Comparison of ENCODE assay signal across 8 cellular contexts in the genomic region with DNA sequence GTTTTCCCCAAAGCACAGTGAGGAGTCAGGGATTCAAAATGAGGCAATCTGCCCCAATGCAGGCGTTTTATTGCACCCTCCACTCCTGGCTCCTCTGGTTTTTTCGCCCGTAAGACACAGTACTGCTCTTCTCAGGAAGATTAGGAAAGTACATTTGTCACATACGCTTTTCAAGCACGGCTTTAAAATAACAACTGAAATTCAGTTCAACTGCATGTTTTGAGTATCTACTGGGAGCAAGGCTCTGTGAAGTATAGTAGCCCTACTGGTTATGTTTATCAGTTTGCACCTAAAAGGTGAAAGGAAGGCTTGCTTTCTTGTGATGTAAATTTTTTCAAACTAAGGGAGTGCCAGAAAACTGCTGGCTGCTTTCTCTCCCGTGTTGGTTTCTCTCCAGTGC. TPM values are rescaled to one million over a fixed set of nuclear protein-coding genes. Genes with fewer than 3 reads are reported as not detected.
DNase-seq lines count a peak whose midpoint lies in the region; ATAC-seq and TF ChIP-seq lines count a peak whose summit lies in the region.

No MANE protein-coding gene starts in this region.

- H3K4me1 ChIP-seq in lower lobe of right lung = peaks cover 21% of the 10 kb centered on the region
- peaks cover 19% of the 10 kb centered on the region for H3K4me1 ChIP-seq in upper lobe of right lung

- CTCF ChIA-PET in CD4-positive, alpha-beta T cell (lab: Charles Lee) = no interaction called here

- H3K36me3 ChIP-seq in brain microvascular endothelial cell (replicated peaks) = no peaks in the 10 kb centered on the region
- peaks cover 5% of the 10 kb centered on the region for H3K36me3 ChIP-seq in lower lobe of right lung
- no peaks in the 10 kb centered on the region for H3K36me3 ChIP-seq in upper lobe of right lung

- H3K27ac Mint-ChIP-seq in CD4-positive, alpha-beta T cell = peak overlapping the region; percentile 97

- H3K9me3 ChIP-seq in CD4-positive, alpha-beta T cell (ENCODE audit: control insufficient read depth, low read length) = no peaks in the 10 kb centered on the region
- H3K9me3 ChIP-seq in lower lobe of right lung = no peaks in the 10 kb centered on the region
- no peaks in the 10 kb centered on the region for H3K9me3 ChIP-seq in upper lobe of right lung

- no peaks in the 10 kb centered on the region for H3K27me3 Mint-ChIP-seq in CD4-positive, alpha-beta T cell

- peaks cover 29% of the 10 kb centered on the region for H3K4me1 Mint-ChIP-seq in CD4-positive, alpha-beta T cell (ENCODE audit: low read depth)

- H3K9me3 Mint-ChIP-seq in CD4-positive, alpha-beta T cell = no peaks in the 10 kb centered on the region

- DNase-seq in CD4-positive, alpha-beta T cell = no peak
- DNase-seq in LNCaP clone FGC (ENCODE audit: low read depth) (no peak), brain microvascular endothelial cell (no peak), lower lobe of right lung (no peak), upper lobe of right lung (no peak), COLO829 (ENCODE audit: low spot score) (no peak)

- intact Hi-C loops in CD4-positive, alpha-beta T cell (cut with DNase I, micrococcal nuclease) = loop anchor here (1.0 to 10.0 kb wide), 7 partner anchors 28 to 1091 kb away; a partner anchor contains a TSS
- intact Hi-C loops in lower lobe of right lung (cut with DNase I) = loop anchor here (10.0 kb wide), 1 partner anchor 71 kb away; no protein-coding TSS in a partner anchor
- intact Hi-C loops in upper lobe of right lung (cut with DNase I) = no loop called here

- peaks cover 28% of the 10 kb centered on the region for H3K36me3 Mint-ChIP-seq in CD4-positive, alpha-beta T cell (ENCODE audit: low read depth)

- H3K27me3 ChIP-seq in CD4-positive, alpha-beta T cell (ENCODE audit: control insufficient read depth, insufficient read depth, low read length) = no peaks in the 10 kb centered on the region
- no peaks in the 10 kb centered on the region for H3K27me3 ChIP-seq in brain microvascular endothelial cell (replicated peaks)
- no peaks in the 10 kb centered on the region for H3K27me3 ChIP-seq in lower lobe of right lung (ENCODE audit: low read depth)
- H3K27me3 ChIP-seq in upper lobe of right lung = no peaks in the 10 kb centered on the region

- peak overlapping the region; percentile 98 for H3K27ac ChIP-seq in CD4-positive, alpha-beta T cell (ENCODE audit: low read depth, low read length)
- peak overlapping the region; percentile 97 for H3K27ac ChIP-seq in brain microvascular endothelial cell
- H3K27ac ChIP-seq in lower lobe of right lung = peak overlapping the region; percentile 96
- peak overlapping the region; percentile 100 for H3K27ac ChIP-seq in upper lobe of right lung

- in situ Hi-C loops in brain microvascular endothelial cell (cut with HindIII; ENCODE audit: low pct_ligation_motif_present, low sequenced_read_pairs) = no loop called here

- POLR2A ChIA-PET in CD4-positive, alpha-beta T cell (lab: Charles Lee) = interaction anchor here (0.6 to 5.2 kb wide), 4 partner anchors 11 to 142 kb away, joined by 3 to 100 read pairs (median 18); no protein-coding TSS in a partner anchor

- H3K4me3 ChIP-seq in LNCaP clone FGC (ENCODE audit: low read depth, low read length) = peak overlapping the region; percentile 89
- H3K4me3 ChIP-seq in brain microvascular endothelial cell (ENCODE audit: low read depth, low read length) = peak overlapping the region; percentile 83
- H3K4me3 ChIP-seq in lower lobe of right lung = peak overlapping the region; percentile 92
- H3K4me3 ChIP-seq in upper lobe of right lung = peak overlapping the region; percentile 97

- H3K4me3 Mint-ChIP-seq in CD4-positive, alpha-beta T cell = peak overlapping the region; percentile 99

- ATAC-seq in CD4-positive, alpha-beta T cell (ENCODE audit: poor library complexity) = no peak
- ATAC-seq in lower lobe of right lung (no peak), upper lobe of right lung (no peak), HG03469 (IDR thresholded peaks at IDR 0.05; ENCODE audit: unreplicated experiment) (no peak), HG03457 (IDR thresholded peaks at IDR 0.05; ENCODE audit: unreplicated experiment) (no peak)

- TF ChIP-seq CTCF in CD4-positive, alpha-beta T cell (IDR thresholded peaks at IDR 0.05) = no peak
- TF ChIP-seq CTCF in LNCaP clone FGC (IDR thresholded peaks at IDR 0.05; ENCODE audit: control insufficient read depth, extremely low read depth, insufficient read depth) = no peak
- no peak for TF ChIP-seq CTCF in brain microvascular endothelial cell (IDR thresholded peaks at IDR 0.05; ENCODE audit: low read depth, low read length, missing control alignments)
- TF ChIP-seq CTCF in lower lobe of right lung (IDR thresholded peaks at IDR 0.05) = no peak
- no peak for TF ChIP-seq CTCF in upper lobe of right lung (IDR thresholded peaks at IDR 0.05)

RNA-seq across cellular contexts. Expression of a gene that starts 1.9 kb away (rescaled TPM):
- total RNA-seq in CD4-positive, alpha-beta T cell = 10 to 100 TPM; 24.8 to 25.2 TPM
- total RNA-seq in lower lobe of right lung (72.3 TPM), upper lobe of right lung (73.1 TPM)
